In the genomic region with DNA sequence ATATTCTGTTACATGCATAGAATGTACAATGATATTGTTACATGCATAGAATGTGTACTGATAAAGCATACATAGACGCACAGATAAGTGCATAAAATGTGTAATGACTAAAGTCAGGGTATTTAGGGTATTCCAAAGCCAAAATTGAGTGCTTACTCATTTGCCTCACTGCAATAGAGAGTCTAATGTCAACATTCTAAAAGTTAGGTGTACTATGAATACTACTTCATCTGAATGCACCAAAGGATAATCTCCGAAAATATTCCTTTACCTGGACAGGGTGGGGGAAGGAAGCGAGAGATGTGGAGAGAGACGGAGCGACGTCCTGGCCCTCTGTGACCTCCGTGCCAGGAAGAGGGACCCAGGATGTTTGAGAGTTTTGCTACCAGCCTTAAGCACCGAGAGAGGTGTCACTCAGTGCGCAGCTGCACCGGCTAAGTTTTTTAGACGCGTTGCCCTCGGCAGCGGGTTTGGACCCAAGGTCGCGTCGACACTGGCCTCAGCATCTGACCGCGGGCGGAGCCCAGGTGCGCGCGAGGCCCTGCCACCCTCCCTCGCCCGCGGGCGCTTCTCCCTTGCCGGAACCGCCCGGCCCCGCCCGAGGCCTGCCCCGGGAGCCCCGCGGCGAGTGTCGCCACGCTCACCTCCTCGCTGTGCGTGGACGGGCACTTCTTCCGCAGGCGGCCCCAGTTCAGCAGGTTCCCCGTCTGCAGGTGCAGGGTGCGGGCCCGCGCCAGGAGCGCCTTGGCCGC, we compare ENCODE assay signal across 1 cellular context.
TF ChIP-seq lines count a peak whose summit lies in the region.

No MANE protein-coding gene starts in this region.

TF ChIP-seq in endothelial cell of umbilical vein, 7 proteins besides CTCF, POLR2A, EP300 and RAD21 (continued from another document):
- TF ChIP-seq, protein P1, sequence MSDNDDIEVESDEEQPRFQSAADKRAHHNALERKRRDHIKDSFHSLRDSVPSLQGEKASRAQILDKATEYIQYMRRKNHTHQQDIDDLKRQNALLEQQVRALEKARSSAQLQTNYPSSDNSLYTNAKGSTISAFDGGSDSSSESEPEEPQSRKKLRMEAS (IDR thresholded peaks at IDR 0.05; ENCODE audit: insufficient read depth, insufficient read length): no peak
- TF ChIP-seq MYC (IDR thresholded peaks at IDR 0.05; ENCODE audit: low read depth, low read length): no peak
